Comparison of ENCODE assay signal across 8 cellular contexts in the genomic region with DNA sequence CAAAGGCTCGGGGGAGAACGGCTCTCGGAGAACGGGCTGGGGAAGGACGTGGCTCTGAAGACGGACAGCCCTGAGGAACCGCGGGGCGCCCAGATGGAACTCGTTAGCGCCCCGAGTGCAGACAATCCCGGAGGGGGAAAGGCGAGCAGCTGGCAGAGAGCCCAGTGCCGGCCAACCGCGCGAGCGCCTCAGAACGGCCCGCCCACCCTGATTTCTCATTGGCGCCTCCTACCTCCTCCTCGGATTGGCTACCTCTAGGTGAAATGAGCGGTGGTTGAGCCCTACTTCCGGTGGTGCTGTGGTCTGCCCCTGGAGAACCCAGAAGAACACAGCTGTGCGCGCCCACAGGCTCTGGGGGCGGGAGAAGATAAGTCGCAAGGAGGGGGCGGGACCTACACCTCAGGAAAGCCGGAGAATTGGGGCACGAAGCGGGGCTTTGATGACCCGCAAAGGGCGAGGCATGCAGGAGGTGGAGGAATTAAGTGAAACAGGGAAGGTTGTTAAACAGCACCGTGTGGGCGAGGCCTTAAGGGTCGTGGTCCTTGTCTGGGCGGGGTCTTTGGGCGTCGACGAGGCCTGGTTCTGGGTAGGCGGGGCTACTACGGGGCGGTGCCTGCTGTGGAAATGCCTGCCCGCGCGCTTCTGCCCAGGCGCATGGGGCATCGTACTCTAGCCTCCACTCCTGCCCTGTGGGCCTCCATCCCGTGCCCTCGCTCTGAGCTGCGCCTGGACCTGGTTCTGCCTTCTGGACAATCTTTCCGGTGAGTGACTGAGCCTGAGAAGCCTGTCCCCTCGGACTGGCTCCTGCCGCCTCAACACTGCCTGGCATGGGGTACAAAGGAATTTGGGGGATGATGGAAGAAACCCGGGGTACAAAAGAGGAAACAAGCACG.
A peak's percentile ranks its signal among the peaks of the same experiment; 100 is the strongest.
DNase-seq lines count a peak whose midpoint lies in the region; ATAC-seq and TF ChIP-seq lines count a peak whose summit lies in the region.

Gene OGG1 (plus strand): TSS at position 290 of the 893 bp plus-strand sequence. CDS start 335 bp downstream, at position 625.

- peaks cover 45% of the 10 kb centered on the region for H3K4me1 Mint-ChIP-seq in central memory CD8-positive, alpha-beta T cell

- H3K27me3 Mint-ChIP-seq in central memory CD8-positive, alpha-beta T cell: no peaks in the 10 kb centered on the region

- peaks cover 33% of the 10 kb centered on the region for H3K36me3 Mint-ChIP-seq in central memory CD8-positive, alpha-beta T cell (ENCODE audit: insufficient read depth)

- peak within 1 kb of the TSS; percentile 82 for H3K4me3 ChIP-seq in AG09309 (ENCODE audit: control insufficient read depth, low read depth, low read length)

- TF ChIP-seq CTCF in AG09309 (IDR thresholded peaks at IDR 0.05; ENCODE audit: control insufficient read depth, insufficient read depth, low read depth, low read length, missing control alignments): no peak

- H3K27ac Mint-ChIP-seq in central memory CD8-positive, alpha-beta T cell (ENCODE audit: low read depth): peak within 1 kb of the TSS; percentile 88

- DNase-seq in AG09309 (ENCODE audit: low read depth) (peak; percentile 95), NCI-H446 (lab: John Stamatoyannopoulos, UW) (peak; percentile 86 to 94), islet precursor cell (peak; percentile 99)
- DNase-seq in activated CD4-positive, CD25-positive, alpha-beta regulatory T cell treated with anti-CD3 and anti-CD28 coated beads, Interleukin-2, amount 50 U/mL, for 16 hours (ENCODE audit: low read depth, low spot score): peak; percentile 92
- peak; percentile 87 to 92 for DNase-seq in central memory CD8-positive, alpha-beta T cell (ENCODE audit: low spot score in 2 of 2)
- DNase-seq in stimulated activated CD4-positive, alpha-beta T cell treated with anti-CD3 and anti-CD28 coated beads, Interleukin-12 subunit alpha, Interleukin-12 subunit beta, amount 100 ng/mL, for 48 hours (ENCODE audit: low read depth in 2 of 3, low spot score in 1 of 3): peak; percentile 92 to 96 (median 94)

- no peaks in the 10 kb centered on the region for H3K9me3 Mint-ChIP-seq in central memory CD8-positive, alpha-beta T cell

- H3K4me3 Mint-ChIP-seq in central memory CD8-positive, alpha-beta T cell: peak within 1 kb of the TSS; percentile 89

- peak; percentile 89 for ATAC-seq in GM19025 (IDR thresholded peaks at IDR 0.05; ENCODE audit: low read depth, unreplicated experiment)
- ATAC-seq in HG03342 (IDR thresholded peaks at IDR 0.05; ENCODE audit: unreplicated experiment): peak; percentile 91
- ATAC-seq in central memory CD8-positive, alpha-beta T cell (replicated peaks; ENCODE audit: extremely low read depth, poor library complexity, severe bottlenecking): peak; percentile 99

Comparison
In these comparisons a context has a peak if more than half of its experiments do, and no peak if none do; other contexts are left out.
1. Peak in every context shown above with its lines: DNase-seq, ATAC-seq and H3K4me3 ChIP-seq.